In genomic region chr2:197777823-197778407, GRCh38 we compare ENCODE assay signal across 7 cellular contexts. TPM values are rescaled to one million over a fixed set of nuclear protein-coding genes. Genes with fewer than 3 reads are reported as not detected.
DNase-seq lines count a peak whose midpoint lies in the region; ATAC-seq, FAIRE-seq and TF ChIP-seq lines count a peak whose summit lies in the region.

No MANE protein-coding gene starts in this region.

- H3K27ac Mint-ChIP-seq in Caco-2 (ENCODE audit: unreplicated experiment), result no peak overlapping the region

- FAIRE-seq in GM19239 (lab: Jason Lieb, UNC), result peak; percentile 73

- H3K27ac ChIP-seq in esophagus squamous epithelium, result no peak overlapping the region
- no peak overlapping the region for H3K27ac ChIP-seq in psoas muscle

- H3K4me3 Mint-ChIP-seq in Caco-2 (ENCODE audit: unreplicated experiment), result no peak overlapping the region

- WGBS in esophagus squamous epithelium, 2 donors, result 21 to 24% methylated on average over 4 of the region's 4 CpGs
- 21 to 34% (median 22%) methylated on average over 4 of the region's 4 CpGs for WGBS in psoas muscle, 3 donors

- CTCF ChIA-PET in Caco-2 (lab: Charles Lee), result no interaction called here

- H3K9me3 ChIP-seq in Caco-2, result no peaks in the 10 kb centered on the region
- no peaks in the 10 kb centered on the region for H3K9me3 ChIP-seq in esophagus squamous epithelium
- no peaks in the 10 kb centered on the region for H3K9me3 ChIP-seq in psoas muscle

- H3K27me3 Mint-ChIP-seq in Caco-2 (ENCODE audit: insufficient read depth, unreplicated experiment), result no peaks in the 10 kb centered on the region

- H3K4me1 Mint-ChIP-seq in Caco-2 (ENCODE audit: low read depth, unreplicated experiment), result peaks cover 8% of the 10 kb centered on the region

- TF ChIP-seq CTCF in Caco-2 (IDR thresholded peaks at IDR 0.05; ENCODE audit: insufficient read depth in 1 of 2, low read depth in 1 of 2, low read length in 1 of 2, severe bottlenecking in 1 of 2, unreplicated experiment in 1 of 2) (peak; percentile 61 to 81), esophagus squamous epithelium (IDR thresholded peaks at IDR 0.05) (peak; percentile 11 to 83 (median 67)), psoas muscle (IDR thresholded peaks at IDR 0.05) (peak; percentile 79)

- H3K27me3 ChIP-seq in Caco-2 (replicated peaks; ENCODE audit: control insufficient read depth, insufficient read depth, low read length) (no peaks in the 10 kb centered on the region), esophagus squamous epithelium (no peaks in the 10 kb centered on the region), psoas muscle (ENCODE audit: insufficient read depth in 3 of 3, low read length in 2 of 3) (no peaks in the 10 kb centered on the region)

- POLR2A ChIA-PET in Caco-2 (lab: Charles Lee), result no interaction called here

- BruUV-seq in Caco-2 (replicated peaks; lab: Mats Ljungman, UMichigan), result no TSS peak

- no peaks in the 10 kb centered on the region for H3K36me3 Mint-ChIP-seq in Caco-2 (ENCODE audit: insufficient read depth, unreplicated experiment)

- DNase-seq in Caco-2, result peak in 1 of 2 experiments; percentile 35
- DNase-seq in GM19239 (ENCODE audit: insufficient read length, low spot score), result no peak
- DNase-seq in RPMI8226, result peak; percentile 13
- no peak for DNase-seq in esophagus squamous epithelium (lab: John Stamatoyannopoulos, UW)
- no peak for DNase-seq in psoas muscle
- no peak for DNase-seq in islet precursor cell

- H3K4me3 ChIP-seq in Caco-2 (ENCODE audit: low read depth, low read length) (no peak overlapping the region), esophagus squamous epithelium (no peak overlapping the region), psoas muscle (no peak overlapping the region)

- intact Hi-C loops in Caco-2 (cut with micrococcal nuclease; ENCODE audit: unreplicated experiment) (loop anchor here (1.0 to 10.0 kb wide), 7 partner anchors 71 to 766 kb away; partner anchors contain the start of gene HSPD1), esophagus squamous epithelium (cut with DNase I) (no loop called here), psoas muscle (cut with DNase I) (loop anchor here (2.0 to 10.0 kb wide), 4 partner anchors 69 to 766 kb away; partner anchors contain the start of gene HSPD1 (in 1 of the 2))

- peak in 1 of 4 donors; percentile 50 for ATAC-seq in psoas muscle
- no peak for ATAC-seq in GM18519 (IDR thresholded peaks at IDR 0.05; ENCODE audit: low FRiP score, unreplicated experiment)

- H3K36me3 ChIP-seq in Caco-2 (ENCODE audit: control insufficient read depth, insufficient read depth, low read length) (no peaks in the 10 kb centered on the region), esophagus squamous epithelium (no peaks in the 10 kb centered on the region), psoas muscle (ENCODE audit: insufficient read depth in 1 of 2, low read depth in 1 of 2) (peaks cover 0 to 5% of the 10 kb centered on the region in 2 donors)

- no peaks in the 10 kb centered on the region for H3K9me3 Mint-ChIP-seq in Caco-2 (ENCODE audit: unreplicated experiment)

- H3K4me1 ChIP-seq in Caco-2 (no peaks in the 10 kb centered on the region), esophagus squamous epithelium (no peaks in the 10 kb centered on the region), psoas muscle (peaks cover 24% of the 10 kb centered on the region)

- TF ChIP-seq POLR2A in esophagus squamous epithelium (IDR thresholded peaks at IDR 0.05), result no peak

RNA-seq across cellular contexts. Expression of gene BOLL, which starts 7.2 kb away (rescaled TPM):
- not detected in 2 replicates for total RNA-seq in Caco-2 (2022)
- not detected for total RNA-seq in esophagus squamous epithelium
- 1 to 10 TPM; 3.3 to 6.5 (median 4.1) TPM for total RNA-seq in psoas muscle
- 1 to 10 TPM in 2 of 3 donors, under 1 TPM in 1; 0.47 to 2.9 (median 1.5) TPM for polyA plus RNA-seq in psoas muscle

RNA-seq across cellular contexts. Expression of gene PLCL1, which starts 26.5 kb away (rescaled TPM):
- total RNA-seq in Caco-2 (2022) (1.6 TPM in 2 replicates), esophagus squamous epithelium (1 to 10 TPM in 2 of 4 donors, under 1 TPM in 2; 0.34 to 4.2 (median 1.2) TPM), psoas muscle (10 to 100 TPM in 3 of 4 donors, 1 to 10 TPM in 1; 9.6 to 25.4 (median 17.3) TPM)
- polyA plus RNA-seq in psoas muscle, result 10 to 100 TPM in 1 of 3 donors, 1 to 10 TPM in 2; 4.3 to 12.6 (median 7.5) TPM
